Comparison of ENCODE assay signal across 8 cellular contexts in the genomic region with DNA sequence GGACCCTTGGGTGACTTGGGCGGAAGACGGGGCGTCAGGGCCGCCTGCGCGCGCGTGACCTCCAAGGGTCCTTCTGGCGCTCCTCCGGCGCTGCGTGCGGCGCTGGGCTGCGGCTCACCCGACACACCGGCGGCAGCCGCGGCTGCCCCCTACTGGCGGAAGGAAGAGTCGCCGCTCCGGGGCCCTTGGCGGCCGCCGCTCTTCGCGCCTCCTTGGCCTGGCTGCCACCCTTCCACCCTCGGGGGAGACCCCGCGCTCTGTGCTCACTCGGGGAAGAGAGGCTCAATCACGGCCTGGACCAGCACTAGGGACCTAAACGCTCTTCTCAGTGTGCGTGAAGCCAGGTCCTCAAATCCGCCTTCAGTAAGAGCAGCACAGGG.
DNase-seq lines count a peak whose midpoint lies in the region; ATAC-seq lines count a peak whose summit lies in the region.

No MANE protein-coding gene starts in this region.

- H3K9ac ChIP-seq in mesendoderm (ENCODE audit: low read length): peak overlapping the region; percentile 80

- no peak overlapping the region for H3K18ac ChIP-seq in mesendoderm (ENCODE audit: low read length)

- no peak overlapping the region for H3K4ac ChIP-seq in mesendoderm (ENCODE audit: low read depth, low read length)

- H4K5ac ChIP-seq in mesendoderm (ENCODE audit: low read length): no peak overlapping the region

- peak; percentile 92 for ATAC-seq in GM21526 (IDR thresholded peaks at IDR 0.05; ENCODE audit: low FRiP score, unreplicated experiment)

- H3K79me1 ChIP-seq in mesendoderm (ENCODE audit: low read length): no peaks in the 10 kb centered on the region

- no peak overlapping the region for H3K27ac Mint-ChIP-seq in activated CD4-positive, alpha-beta T cell treated with anti-CD3 and anti-CD28 coated beads, Interleukin-2, amount 10 ng/mL, durations not matched to agents 24 days and 14 days

- WGBS in mesendoderm (ENCODE audit: extremely low coverage, insufficient coverage, low lambda C conversion rate): no CpG with 5 or more reads among the region's 37 CpGs

- H3K79me2 ChIP-seq in mesendoderm (ENCODE audit: control insufficient read depth, insufficient read depth, low read length): no peaks in the 10 kb centered on the region

- peaks cover 36% of the 10 kb centered on the region for H3K27me3 Mint-ChIP-seq in activated CD4-positive, alpha-beta T cell treated with anti-CD3 and anti-CD28 coated beads, Interleukin-2, amount 10 ng/mL, durations not matched to agents 24 days and 14 days

- no peak overlapping the region for H3K4me3 ChIP-seq in mesendoderm (ENCODE audit: low read length)

- intact Hi-C loops in activated CD4-positive, alpha-beta T cell treated with anti-CD3 and anti-CD28 coated beads, Interleukin-2, amount 10 ng/mL, durations not matched to agents 24 days and 14 days (cut with micrococcal nuclease): no loop called here

- H3K36me3 ChIP-seq in mesendoderm (ENCODE audit: control insufficient read depth, insufficient read depth, low read length): no peaks in the 10 kb centered on the region

- no peak overlapping the region for H2BK5ac ChIP-seq in mesendoderm (ENCODE audit: low read length)

- no peaks in the 10 kb centered on the region for H3K27me3 ChIP-seq in mesendoderm (ENCODE audit: insufficient read depth, low read length, poor library complexity)

- H3K27ac ChIP-seq in mesendoderm (ENCODE audit: low read depth, low read length): no peak overlapping the region

- no peaks in the 10 kb centered on the region for H3K4me1 ChIP-seq in mesendoderm (ENCODE audit: control insufficient read depth, low read depth, low read length)

- peak; percentile 19 for DNase-seq in EH (ENCODE audit: low read depth)
- DNase-seq in HuH-7.5 (ENCODE audit: low spot score): peak; percentile 48
- DNase-seq in activated CD4-positive, alpha-beta T cell treated with anti-CD3 and anti-CD28 coated beads, Interleukin-2, amount 10 ng/mL, durations not matched to agents 24 days and 14 days: peak; percentile 83
- peak; percentile 87 for DNase-seq in ecto neural progenitor cell (ENCODE audit: low spot score)
- peak; percentile 69 for DNase-seq in mesendoderm
- peak; percentile 40 for DNase-seq in stimulated activated CD8-positive, alpha-beta memory T cell treated with anti-CD3 and anti-CD28 coated beads, Interleukin-4, amount 100 ng/mL, for 24 hours (ENCODE audit: low read depth)
- DNase-seq in NCI-H2107 (lab: John Stamatoyannopoulos, UW): no peak

- peak overlapping the region; percentile 96 for H3K4me2 ChIP-seq in mesendoderm (ENCODE audit: low read length)

- H2AK5ac ChIP-seq in mesendoderm (ENCODE audit: low read length): no peak overlapping the region

- H2BK15ac ChIP-seq in mesendoderm (replicated peaks; ENCODE audit: low read depth): no peak overlapping the region

- H3K56ac ChIP-seq in mesendoderm (ENCODE audit: low read length): peak overlapping the region; percentile 92

- H4K8ac ChIP-seq in mesendoderm (ENCODE audit: low read depth, low read length): no peak overlapping the region

- H3K23ac ChIP-seq in mesendoderm (ENCODE audit: low read length): no peak overlapping the region

- peak overlapping the region; percentile 64 for H3K4me3 Mint-ChIP-seq in activated CD4-positive, alpha-beta T cell treated with anti-CD3 and anti-CD28 coated beads, Interleukin-2, amount 10 ng/mL, durations not matched to agents 24 days and 14 days

- no peak overlapping the region for H2BK120ac ChIP-seq in mesendoderm (ENCODE audit: low read depth, low read length)

- H3K9me3 Mint-ChIP-seq in activated CD4-positive, alpha-beta T cell treated with anti-CD3 and anti-CD28 coated beads, Interleukin-2, amount 10 ng/mL, durations not matched to agents 24 days and 14 days: no peaks in the 10 kb centered on the region

- peaks cover 4% of the 10 kb centered on the region for H3K4me1 Mint-ChIP-seq in activated CD4-positive, alpha-beta T cell treated with anti-CD3 and anti-CD28 coated beads, Interleukin-2, amount 10 ng/mL, durations not matched to agents 24 days and 14 days

- no peaks in the 10 kb centered on the region for H3K36me3 Mint-ChIP-seq in activated CD4-positive, alpha-beta T cell treated with anti-CD3 and anti-CD28 coated beads, Interleukin-2, amount 10 ng/mL, durations not matched to agents 24 days and 14 days (ENCODE audit: low read depth)
